In the genomic region with DNA sequence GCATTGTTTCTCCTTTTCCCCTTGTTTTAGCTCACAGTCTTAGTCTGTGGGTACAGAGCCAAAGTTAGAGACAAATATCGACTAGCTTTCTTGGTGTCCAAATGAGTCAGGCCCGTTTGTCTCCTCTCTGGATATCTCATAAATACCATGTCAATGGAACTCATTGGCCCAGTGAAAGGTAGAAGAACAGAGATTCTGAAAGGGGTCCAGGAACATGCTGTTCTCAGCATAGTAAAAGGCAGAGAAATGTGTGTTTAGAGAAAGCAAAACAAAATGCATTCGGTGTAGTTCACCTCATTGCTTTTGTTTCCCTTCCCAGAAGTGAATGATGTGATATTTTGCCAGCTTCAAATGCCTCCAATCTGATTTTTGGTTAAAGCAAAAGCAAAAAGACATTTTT, we compare ENCODE assay signal across 20 cellular contexts.
"Had no signal": no experiment of that assay in that cellular context is flagged by ENCODE, and none has a peak within 500 bp of the region (broad histone marks: within the 10 kb centered on the region; RNA-seq: fewer than 3 reads in every experiment).

No MANE protein-coding gene starts in this region.

- H3K27ac ChIP-seq: body of pancreas, cardiac muscle cell, heart right ventricle, neural progenitor cell, skin epidermis, WERI-Rb-1 had no signal

- H3K36me3 ChIP-seq: cardiac muscle cell, heart right ventricle, neural progenitor cell, WERI-Rb-1 had no signal

- H3K27me3 ChIP-seq: body of pancreas, cardiac muscle cell, heart right ventricle, neural progenitor cell had no signal

- H2AFZ ChIP-seq: neural progenitor cell had no signal

- H3K9me3 ChIP-seq: body of pancreas had no signal

- H3K4me1 ChIP-seq: body of pancreas, heart right ventricle, neural progenitor cell had no signal

- H3K4me3 ChIP-seq: body of pancreas, cardiac muscle cell, heart right ventricle, neural progenitor cell, skin epidermis had no signal

- DNase-seq: activated CD4-positive, alpha-beta T cell treated with anti-CD3 and anti-CD28 coated beads, Interleukin-2, amount 10 ng/mL, durations not matched to agents 7 days and 5 days; activated CD4-positive, CD25-positive, alpha-beta regulatory T cell treated with anti-CD3 and anti-CD28 coated beads, Interleukin-2, amount 50 U/mL, for 72 hours; activated CD8-positive, alpha-beta memory T cell treated with anti-CD3 and anti-CD28 coated beads, Interleukin-2, amount 10 ng/mL, durations not matched to agents 7 days and 5 days; activated CD8-positive, alpha-beta T cell treated with anti-CD3 and anti-CD28 coated beads for 36 hours; activated gamma-delta T cell; activated naive CD4-positive, alpha-beta T cell treated with anti-CD3 and anti-CD28 coated beads, Interleukin-2, amount 50 U/mL, for 16 hours; activated naive CD8-positive, alpha-beta T cell treated with anti-CD3 and anti-CD28 coated beads, Interleukin-2, amount 50 U/mL, for 24 hours; body of pancreas; effector CD4-positive, alpha-beta T cell; heart right ventricle; islet precursor cell; left cardiac atrium; mesendoderm; naive thymus-derived CD8-positive, alpha-beta T cell; stimulated activated CD4-positive, alpha-beta T cell treated with anti-CD3 and anti-CD28 coated beads, Interleukin-2, amount 100 ng/mL, for 24 hours; T-cell; WERI-Rb-1 had no signal
